ENCODE assay signal across 24 cellular contexts in genomic region chr5:77229887-77230286, GRCh38. TPM values are rescaled to one million over a fixed set of nuclear protein-coding genes. Genes with fewer than 3 reads are reported as not detected.
"Had no signal": no experiment of that assay in that cellular context is flagged by ENCODE, and none has a peak within 500 bp of the region (broad histone marks: within the 10 kb centered on the region; RNA-seq: fewer than 3 reads in every experiment).

No MANE protein-coding gene starts in this region.

- DNase-seq: colonic mucosa; cortex of kidney; effector CD8-positive, alpha-beta T cell; effector memory CD8-positive, alpha-beta T cell; endodermal cell; esophagus squamous epithelium; foreskin fibroblast; foreskin melanocyte; gastrocnemius medialis; glutamatergic neuron; head of caudate nucleus; heart right ventricle; hippocampal formation; left cardiac atrium; left lung; left ventricle myocardium superior; lower lobe of right lung; mesendoderm; midbrain had no signal

- H3K27ac ChIP-seq: colonic mucosa, epithelial cell of prostate, esophagus squamous epithelium, gastrocnemius medialis, heart right ventricle, left lung, lower lobe of right lung had no signal

- H3K4me3 ChIP-seq: colonic mucosa, esophagus squamous epithelium, gastrocnemius medialis, heart right ventricle, left lung, lower lobe of right lung had no signal

- H3K9me3 Mint-ChIP-seq: dendritic cell treated with granulocyte-macrophage colony-stimulating factor and Interleukin-4, amounts not matched to agents 40 ng/mL and 50 ng/mL, for 4 days; endodermal cell; memory B cell had no signal

- H3K9me3 ChIP-seq: colonic mucosa, esophagus squamous epithelium, gastrocnemius medialis, heart right ventricle, left lung, lower lobe of right lung had no signal

- H3K36me3 Mint-ChIP-seq: memory B cell had no signal

- H3K27me3 Mint-ChIP-seq: dendritic cell treated with granulocyte-macrophage colony-stimulating factor and Interleukin-4, amounts not matched to agents 40 ng/mL and 50 ng/mL, for 4 days had no signal

- H3K36me3 ChIP-seq: colonic mucosa, esophagus squamous epithelium, gastrocnemius medialis, heart right ventricle, left lung, lower lobe of right lung had no signal

- H3K4me1 ChIP-seq: colonic mucosa, esophagus squamous epithelium, gastrocnemius medialis had no signal

- H3K4me3 Mint-ChIP-seq: dendritic cell treated with granulocyte-macrophage colony-stimulating factor and Interleukin-4, amounts not matched to agents 40 ng/mL and 50 ng/mL, for 4 days; effector memory CD8-positive, alpha-beta T cell; endodermal cell; memory B cell had no signal

- H3K27me3 ChIP-seq: colonic mucosa, left lung had no signal

- ATAC-seq: effector memory CD8-positive, alpha-beta T cell; esophagus mucosa; gastrocnemius medialis; heart right ventricle; left cardiac atrium; left lung; left ventricle myocardium superior; lower lobe of right lung had no signal

- H3K27ac Mint-ChIP-seq: dendritic cell treated with granulocyte-macrophage colony-stimulating factor and Interleukin-4, amounts not matched to agents 40 ng/mL and 50 ng/mL, for 4 days; effector memory CD8-positive, alpha-beta T cell; endodermal cell; memory B cell had no signal

RNA-seq across cellular contexts. Expression of gene PDE8B, which starts 19.4 kb away (rescaled TPM):
- total RNA-seq: dermis microvascular lymphatic vessel endothelial cell had no signal
